In genomic region chr12:106246891-106247730, GRCh38 we compare ENCODE assay signal across 1 cellular context.
TF ChIP-seq lines count a peak whose summit lies in the region.

No MANE protein-coding gene starts in this region.

TF ChIP-seq in HepG2, 621 proteins besides CTCF, POLR2A, EP300 and RAD21 (continued from another document and continues in another):
- no peak for TF ChIP-seq DDIT3 (CRISPR knock-in tag; IDR thresholded peaks at IDR 0.05)
- no peak for TF ChIP-seq IKZF4 (CRISPR knock-in tag; IDR thresholded peaks at IDR 0.05; ENCODE audit: borderline replicate concordance, low read depth, not compliant biosample characterization)
- TF ChIP-seq KDM5B (CRISPR knock-in tag; IDR thresholded peaks at IDR 0.05; ENCODE audit: borderline replicate concordance) = peak; percentile 70; the same call in 1 of the 2 replicates
- peak; percentile 27; the same call in 1 of the 2 replicates for TF ChIP-seq ZFP91 (CRISPR knock-in tag; IDR thresholded peaks at IDR 0.05; ENCODE audit: borderline replicate concordance)
- TF ChIP-seq, protein P1, sequence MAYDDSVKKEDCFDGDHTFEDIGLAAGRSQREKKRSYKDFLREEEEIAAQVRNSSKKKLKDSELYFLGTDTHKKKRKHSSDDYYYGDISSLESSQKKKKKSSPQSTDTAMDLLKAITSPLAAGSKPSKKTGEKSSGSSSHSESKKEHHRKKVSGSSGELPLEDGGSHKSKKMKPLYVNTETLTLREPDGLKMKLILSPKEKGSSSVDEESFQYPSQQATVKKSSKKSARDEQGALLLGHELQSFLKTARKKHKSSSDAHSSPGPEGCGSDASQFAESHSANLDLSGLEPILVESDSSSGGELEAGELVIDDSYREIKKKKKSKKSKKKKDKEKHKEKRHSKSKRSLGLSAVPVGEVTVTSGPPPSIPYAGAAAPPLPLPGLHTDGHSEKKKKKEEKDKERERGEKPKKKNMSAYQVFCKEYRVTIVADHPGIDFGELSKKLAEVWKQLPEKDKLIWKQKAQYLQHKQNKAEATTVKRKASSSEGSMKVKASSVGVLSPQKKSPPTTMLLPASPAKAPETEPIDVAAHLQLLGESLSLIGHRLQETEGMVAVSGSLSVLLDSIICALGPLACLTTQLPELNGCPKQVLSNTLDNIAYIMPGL (CRISPR knock-in tag; IDR thresholded peaks at IDR 0.05; ENCODE audit: borderline replicate concordance in 1 of 2, low read depth in 1 of 2) = 0 out of 4 replicates have a peak, but pooled peaks of 1 of the 2 experiments have one; percentile 21
- TF ChIP-seq GLI4 (CRISPR knock-in tag; IDR thresholded peaks at IDR 0.05; ENCODE audit: borderline replicate concordance) = no peak
- TF ChIP-seq, protein P2, sequence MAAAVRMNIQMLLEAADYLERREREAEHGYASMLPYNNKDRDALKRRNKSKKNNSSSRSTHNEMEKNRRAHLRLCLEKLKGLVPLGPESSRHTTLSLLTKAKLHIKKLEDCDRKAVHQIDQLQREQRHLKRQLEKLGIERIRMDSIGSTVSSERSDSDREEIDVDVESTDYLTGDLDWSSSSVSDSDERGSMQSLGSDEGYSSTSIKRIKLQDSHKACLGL (CRISPR knock-in tag; IDR thresholded peaks at IDR 0.05) = peak; percentile 70; the same call in 1 of the 2 replicates
- no peak for TF ChIP-seq SNAPC4 (CRISPR knock-in tag; IDR thresholded peaks at IDR 0.05)
- TF ChIP-seq SALL2 (CRISPR knock-in tag; IDR thresholded peaks at IDR 0.05) = no peak
- peak; percentile 53 for TF ChIP-seq ZFY (CRISPR knock-in tag; IDR thresholded peaks at IDR 0.05)
- TF ChIP-seq SOX6 (IDR thresholded peaks at IDR 0.05) = no peak
- TF ChIP-seq SOX6 (CRISPR knock-in tag; IDR thresholded peaks at IDR 0.05) = peak; percentile 36; the same call in 1 of the 2 replicates
- peak; percentile 72 for TF ChIP-seq ZNF777 (CRISPR knock-in tag; IDR thresholded peaks at IDR 0.05)
- TF ChIP-seq, protein P3, sequence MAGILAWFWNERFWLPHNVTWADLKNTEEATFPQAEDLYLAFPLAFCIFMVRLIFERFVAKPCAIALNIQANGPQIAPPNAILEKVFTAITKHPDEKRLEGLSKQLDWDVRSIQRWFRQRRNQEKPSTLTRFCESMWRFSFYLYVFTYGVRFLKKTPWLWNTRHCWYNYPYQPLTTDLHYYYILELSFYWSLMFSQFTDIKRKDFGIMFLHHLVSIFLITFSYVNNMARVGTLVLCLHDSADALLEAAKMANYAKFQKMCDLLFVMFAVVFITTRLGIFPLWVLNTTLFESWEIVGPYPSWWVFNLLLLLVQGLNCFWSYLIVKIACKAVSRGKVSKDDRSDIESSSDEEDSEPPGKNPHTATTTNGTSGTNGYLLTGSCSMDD (CRISPR knock-in tag; IDR thresholded peaks at IDR 0.05) = no peak
- no peak for TF ChIP-seq ATF2 (CRISPR knock-in tag; IDR thresholded peaks at IDR 0.05)
- peak; percentile 60 for TF ChIP-seq KMT2A (CRISPR knock-in tag; IDR thresholded peaks at IDR 0.05)
- TF ChIP-seq SKI (IDR thresholded peaks at IDR 0.05; ENCODE audit: partially characterized antibody) = no peak
- no peak for TF ChIP-seq KLF12 (CRISPR knock-in tag; IDR thresholded peaks at IDR 0.05; ENCODE audit: borderline replicate concordance)
- TF ChIP-seq GABPB1 (CRISPR knock-in tag; IDR thresholded peaks at IDR 0.05) = peak; percentile 48; the same call in 1 of the 2 replicates
- TF ChIP-seq EED (CRISPR knock-in tag; IDR thresholded peaks at IDR 0.05) = no peak
- TF ChIP-seq ZNF414 (CRISPR knock-in tag; IDR thresholded peaks at IDR 0.05) = 0 out of 2 replicates have a peak, but pooled peaks have one; percentile 29
- no peak for TF ChIP-seq CHCHD3 (CRISPR knock-in tag; IDR thresholded peaks at IDR 0.05)
- TF ChIP-seq IRX3 (CRISPR knock-in tag; IDR thresholded peaks at IDR 0.05; ENCODE audit: borderline replicate concordance, low read depth) = 0 out of 2 replicates have a peak, but pooled peaks have one; percentile 25
- peak; percentile 40; the same call in 1 of the 2 replicates for TF ChIP-seq ZNF446 (CRISPR knock-in tag; IDR thresholded peaks at IDR 0.05)
- 0 out of 2 replicates have a peak, but pooled peaks have one; percentile 34 for TF ChIP-seq ZBTB20 (CRISPR knock-in tag; IDR thresholded peaks at IDR 0.05; ENCODE audit: borderline replicate concordance, low read depth)
- TF ChIP-seq REXO4 (CRISPR knock-in tag; IDR thresholded peaks at IDR 0.05; ENCODE audit: borderline replicate concordance) = no peak
- peak; percentile 59; the same call in 1 of the 2 replicates for TF ChIP-seq ZMAT3 (CRISPR knock-in tag; conservative IDR thresholded peaks at IDR 0.05)
- no peak for TF ChIP-seq HNRNPK (IDR thresholded peaks at IDR 0.05; ENCODE audit: low read depth, low read length, poor library complexity, severe bottlenecking)
- TF ChIP-seq PAF1 (CRISPR knock-in tag; IDR thresholded peaks at IDR 0.05) = no peak
- no peak for TF ChIP-seq ZNF230 (CRISPR knock-in tag; IDR thresholded peaks at IDR 0.05)
- peak; percentile 22; the same call in 1 of the 2 replicates for TF ChIP-seq ZNF776 (CRISPR knock-in tag; IDR thresholded peaks at IDR 0.05)
- no peak for TF ChIP-seq CCDC6 (CRISPR knock-in tag; IDR thresholded peaks at IDR 0.05)
- TF ChIP-seq ZFX (CRISPR knock-in tag; IDR thresholded peaks at IDR 0.05; ENCODE audit: low read depth) = peak; percentile 51
- 0 out of 2 replicates have a peak, but pooled peaks have one; percentile 41 for TF ChIP-seq ZNF746 (CRISPR knock-in tag; IDR thresholded peaks at IDR 0.05)
- TF ChIP-seq ZNF30 (CRISPR knock-in tag; IDR thresholded peaks at IDR 0.05) = 0 out of 2 replicates have a peak, but pooled peaks have one; percentile 31
- TF ChIP-seq, protein P4, sequence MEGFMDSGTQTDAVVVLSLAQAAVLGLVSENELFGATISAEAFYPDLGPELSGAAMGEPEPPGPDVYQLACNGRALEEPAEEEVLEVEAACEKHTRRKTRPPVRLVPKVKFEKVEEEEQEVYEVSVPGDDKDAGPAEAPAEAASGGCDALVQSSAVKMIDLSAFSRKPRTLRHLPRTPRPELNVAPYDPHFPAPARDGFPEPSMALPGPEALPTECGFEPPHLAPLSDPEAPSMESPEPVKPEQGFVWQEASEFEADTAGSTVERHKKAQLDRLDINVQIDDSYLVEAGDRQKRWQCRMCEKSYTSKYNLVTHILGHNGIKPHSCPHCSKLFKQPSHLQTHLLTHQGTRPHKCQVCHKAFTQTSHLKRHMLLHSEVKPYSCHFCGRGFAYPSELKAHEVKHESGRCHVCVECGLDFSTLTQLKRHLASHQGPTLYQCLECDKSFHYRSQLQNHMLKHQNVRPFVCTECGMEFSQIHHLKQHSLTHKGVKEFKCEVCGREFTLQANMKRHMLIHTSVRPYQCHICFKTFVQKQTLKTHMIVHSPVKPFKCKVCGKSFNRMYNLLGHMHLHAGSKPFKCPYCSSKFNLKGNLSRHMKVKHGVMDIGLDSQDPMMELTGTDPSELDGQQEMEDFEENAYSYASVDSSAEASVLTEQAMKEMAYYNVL (CRISPR knock-in tag; IDR thresholded peaks at IDR 0.05; ENCODE audit: borderline replicate concordance) = 0 out of 2 replicates have a peak, but pooled peaks have one; percentile 24
- TF ChIP-seq ZNF709 (CRISPR knock-in tag; IDR thresholded peaks at IDR 0.05) = 0 out of 2 replicates have a peak, but pooled peaks have one; percentile 5
- TF ChIP-seq ZNF292 (CRISPR knock-in tag; IDR thresholded peaks at IDR 0.05; ENCODE audit: borderline replicate concordance, low read depth) = 0 out of 2 replicates have a peak, but pooled peaks have one; percentile 25
- TF ChIP-seq ZC3H13 (CRISPR knock-in tag; IDR thresholded peaks at IDR 0.05) = peak; percentile 64; the same call in 1 of the 2 replicates
- TF ChIP-seq MXD4 (CRISPR knock-in tag; IDR thresholded peaks at IDR 0.05) = no peak
- TF ChIP-seq BCL6 (CRISPR knock-in tag; IDR thresholded peaks at IDR 0.05) = 0 out of 2 replicates have a peak, but pooled peaks have one; percentile 19
- TF ChIP-seq, protein P5, sequence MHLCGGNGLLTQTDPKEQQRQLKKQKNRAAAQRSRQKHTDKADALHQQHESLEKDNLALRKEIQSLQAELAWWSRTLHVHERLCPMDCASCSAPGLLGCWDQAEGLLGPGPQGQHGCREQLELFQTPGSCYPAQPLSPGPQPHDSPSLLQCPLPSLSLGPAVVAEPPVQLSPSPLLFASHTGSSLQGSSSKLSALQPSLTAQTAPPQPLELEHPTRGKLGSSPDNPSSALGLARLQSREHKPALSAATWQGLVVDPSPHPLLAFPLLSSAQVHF (CRISPR knock-in tag; IDR thresholded peaks at IDR 0.05) = no peak
- TF ChIP-seq, protein P6, sequence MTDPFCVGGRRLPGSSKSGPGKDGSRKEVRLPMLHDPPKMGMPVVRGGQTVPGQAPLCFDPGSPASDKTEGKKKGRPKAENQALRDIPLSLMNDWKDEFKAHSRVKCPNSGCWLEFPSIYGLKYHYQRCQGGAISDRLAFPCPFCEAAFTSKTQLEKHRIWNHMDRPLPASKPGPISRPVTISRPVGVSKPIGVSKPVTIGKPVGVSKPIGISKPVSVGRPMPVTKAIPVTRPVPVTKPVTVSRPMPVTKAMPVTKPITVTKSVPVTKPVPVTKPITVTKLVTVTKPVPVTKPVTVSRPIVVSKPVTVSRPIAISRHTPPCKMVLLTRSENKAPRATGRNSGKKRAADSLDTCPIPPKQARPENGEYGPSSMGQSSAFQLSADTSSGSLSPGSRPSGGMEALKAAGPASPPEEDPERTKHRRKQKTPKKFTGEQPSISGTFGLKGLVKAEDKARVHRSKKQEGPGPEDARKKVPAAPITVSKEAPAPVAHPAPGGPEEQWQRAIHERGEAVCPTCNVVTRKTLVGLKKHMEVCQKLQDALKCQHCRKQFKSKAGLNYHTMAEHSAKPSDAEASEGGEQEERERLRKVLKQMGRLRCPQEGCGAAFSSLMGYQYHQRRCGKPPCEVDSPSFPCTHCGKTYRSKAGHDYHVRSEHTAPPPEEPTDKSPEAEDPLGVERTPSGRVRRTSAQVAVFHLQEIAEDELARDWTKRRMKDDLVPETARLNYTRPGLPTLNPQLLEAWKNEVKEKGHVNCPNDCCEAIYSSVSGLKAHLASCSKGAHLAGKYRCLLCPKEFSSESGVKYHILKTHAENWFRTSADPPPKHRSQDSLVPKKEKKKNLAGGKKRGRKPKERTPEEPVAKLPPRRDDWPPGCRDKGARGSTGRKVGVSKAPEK (CRISPR knock-in tag; IDR thresholded peaks at IDR 0.05; ENCODE audit: borderline replicate concordance) = no peak
- TF ChIP-seq AGO2 (optimal IDR thresholded peaks at IDR 0.05; ENCODE audit: low read depth, low read length) = peak; percentile 47
- TF ChIP-seq NPAS2 (CRISPR knock-in tag; IDR thresholded peaks at IDR 0.05; ENCODE audit: borderline replicate concordance) = no peak
- peak; percentile 66 for TF ChIP-seq PHF8 (CRISPR knock-in tag; IDR thresholded peaks at IDR 0.05)
